Comparison of ENCODE assay signal across 8 cellular contexts in the genomic region with DNA sequence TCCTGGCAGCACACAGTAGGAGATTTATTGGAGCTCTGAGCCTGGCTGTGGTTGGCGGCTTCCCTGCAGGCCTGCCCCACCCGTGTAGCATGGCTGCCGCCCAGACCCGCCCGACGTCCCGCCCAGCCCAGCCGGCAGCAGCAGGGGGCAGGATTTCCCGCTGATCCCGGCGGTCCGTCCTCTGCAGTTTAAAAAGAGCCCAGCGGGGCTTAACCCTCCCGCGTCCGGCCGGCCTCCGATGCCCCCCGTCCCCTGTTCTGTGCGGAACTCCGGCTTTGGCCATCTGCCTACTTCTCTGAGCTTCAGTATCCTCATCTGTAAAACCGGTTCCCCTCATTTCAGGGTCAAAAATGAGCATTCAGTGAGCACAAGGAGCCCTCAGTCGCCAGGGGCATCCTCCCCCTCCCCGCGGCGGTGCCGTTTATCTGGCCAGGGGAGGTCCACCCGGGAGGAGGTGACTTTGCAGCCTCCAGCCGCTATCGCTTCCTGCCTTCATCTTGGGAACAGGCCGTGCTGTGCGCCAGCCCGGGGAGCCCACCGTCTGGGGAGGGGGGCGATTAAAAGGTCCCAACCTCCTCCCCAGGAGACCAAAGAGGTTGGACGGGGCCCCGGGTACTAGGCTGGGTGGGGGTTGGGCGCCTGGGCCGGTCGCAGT. TPM values are rescaled to one million over a fixed set of nuclear protein-coding genes. Genes with fewer than 3 reads are reported as not detected.
DNase-seq lines count a peak whose midpoint lies in the region; ATAC-seq and TF ChIP-seq lines count a peak whose summit lies in the region.

A gene (plus strand): TSS at position 476 of the 655 bp plus-strand sequence. CDS start 1,456 bp downstream, outside the sequence.

- CTCF ChIA-PET in BJ (lab: Yijun Ruan, JAX): interaction anchor here (0.7 to 6.7 kb wide), 10 partner anchors 9 to 82 kb away, joined by 3 to 69 read pairs (median 3); a partner anchor contains a TSS
- CTCF ChIA-PET in naive thymus-derived CD4-positive, alpha-beta T cell (lab: Charles Lee): no interaction called here

- H3K4me3 Mint-ChIP-seq in GM23338: peak within 1 kb of the TSS; percentile 84
- H3K4me3 Mint-ChIP-seq in naive thymus-derived CD4-positive, alpha-beta T cell: peak within 1 kb of the TSS; percentile 75 to 93 (median 85)

- H3K9me3 ChIP-seq in naive thymus-derived CD4-positive, alpha-beta T cell (ENCODE audit: control insufficient read depth in 2 of 3, low read length in 3 of 3): no peaks in the 10 kb centered on the region
- H3K9me3 ChIP-seq in upper lobe of right lung: no peaks in the 10 kb centered on the region

- H2AFZ ChIP-seq in GM23338: peak within 1 kb of the TSS; percentile 99

- H3K36me3 ChIP-seq in BJ (ENCODE audit: control insufficient read depth, insufficient read depth, low read length) (peaks cover under 1% of the 10 kb centered on the region; the same call in 1 of the 2 replicates), GM23338 (ENCODE audit: insufficient read depth) (no peaks in the 10 kb centered on the region), upper lobe of right lung (no peaks in the 10 kb centered on the region)
- H3K36me3 ChIP-seq in naive thymus-derived CD4-positive, alpha-beta T cell (ENCODE audit: control insufficient read depth in 2 of 3, insufficient read depth in 3 of 3, low read length in 3 of 3): no peaks in the 10 kb centered on the region

- peaks cover 20% of the 10 kb centered on the region for H3F3A ChIP-seq in GM23338 (replicated peaks; ENCODE audit: low read depth)

- intact Hi-C loops in naive thymus-derived CD4-positive, alpha-beta T cell (cut with micrococcal nuclease): loop anchor here in 1 of 2 donors (2.0 to 5.0 kb wide), 2 partner anchors 38 to 111 kb away; a partner anchor contains a TSS
- intact Hi-C loops in upper lobe of right lung (cut with DNase I): no loop called here

- peak; percentile 85 for TF ChIP-seq CTCF in BJ (IDR thresholded peaks at IDR 0.05; ENCODE audit: insufficient read depth, low read depth, low read length)
- peak in 1 of 2 experiments; percentile 34; a peak in 2 of 4 replicates for TF ChIP-seq CTCF in GM23338 (conservative IDR thresholded peaks at IDR 0.05; ENCODE audit: low read depth in 2 of 2)
- peak; percentile 64 for TF ChIP-seq CTCF in fibroblast of villous mesenchyme (IDR thresholded peaks at IDR 0.05; ENCODE audit: insufficient read depth, low read depth, low read length)
- TF ChIP-seq CTCF in upper lobe of right lung (IDR thresholded peaks at IDR 0.05): peak; percentile 67

- H3K4me3 ChIP-seq in BJ (ENCODE audit: low read depth, low read length): peak within 1 kb of the TSS; percentile 80
- peak within 1 kb of the TSS; percentile 88 for H3K4me3 ChIP-seq in GM23338
- H3K4me3 ChIP-seq in fibroblast of villous mesenchyme (ENCODE audit: low read depth, low read length): peak within 1 kb of the TSS; percentile 81
- peak within 1 kb of the TSS; percentile 55 for H3K4me3 ChIP-seq in naive thymus-derived CD4-positive, alpha-beta T cell (ENCODE audit: low read length)
- peak within 1 kb of the TSS; percentile 85 for H3K4me3 ChIP-seq in upper lobe of right lung

- peak within 1 kb of the TSS; percentile 97 for H3K4me2 ChIP-seq in GM23338

- no peaks in the 10 kb centered on the region for H3K9me3 Mint-ChIP-seq in GM23338
- H3K9me3 Mint-ChIP-seq in naive thymus-derived CD4-positive, alpha-beta T cell: peaks cover 0 to 1% (median 0%) of the 10 kb centered on the region in 11 donors

- peak within 1 kb of the TSS; percentile 80 for H3K27ac Mint-ChIP-seq in GM23338
- H3K27ac Mint-ChIP-seq in naive thymus-derived CD4-positive, alpha-beta T cell: peak within 1 kb of the TSS in 3 of 9 donors; percentile 21 to 67 (median 46)

- POLR2A ChIA-PET in BJ (lab: Charles Lee): interaction anchor here (0.6 kb wide), 1 partner anchor 62 kb away, joined by 3 read pairs; no protein-coding TSS in a partner anchor
- POLR2A ChIA-PET in naive thymus-derived CD4-positive, alpha-beta T cell (lab: Charles Lee): no interaction called here

- no peaks in the 10 kb centered on the region for H3K9me2 ChIP-seq in GM23338 (ENCODE audit: insufficient read depth)

- H4K20me1 ChIP-seq in GM23338 (replicated peaks; ENCODE audit: insufficient read depth): no peaks in the 10 kb centered on the region

- peaks cover 21% of the 10 kb centered on the region for H3K27me3 Mint-ChIP-seq in GM23338 (ENCODE audit: insufficient read depth, low read depth, poor library complexity)
- peaks cover 5 to 21% (median 14%) of the 10 kb centered on the region in 5 donors for H3K27me3 Mint-ChIP-seq in naive thymus-derived CD4-positive, alpha-beta T cell

- ATAC-seq in GM23338 (peak; percentile 30), upper lobe of right lung (peak; percentile 71), GM19035 (IDR thresholded peaks at IDR 0.05; ENCODE audit: unreplicated experiment) (no peak)
- ATAC-seq in naive thymus-derived CD4-positive, alpha-beta T cell: peak; percentile 48

- H3K79me2 ChIP-seq in GM23338 (replicated peaks; ENCODE audit: insufficient read depth): no peaks in the 10 kb centered on the region

- H3K4me1 Mint-ChIP-seq in GM23338: peaks cover 31% of the 10 kb centered on the region
- H3K4me1 Mint-ChIP-seq in naive thymus-derived CD4-positive, alpha-beta T cell: peaks cover 7 to 24% (median 12%) of the 10 kb centered on the region in 7 donors

- no peak for DNase-seq in BJ (ENCODE audit: low read depth)
- DNase-seq in GM23338 (ENCODE audit: low spot score): peak; percentile 80
- peak; percentile 47 for DNase-seq in NCI-H82 treated with DMSO at 0.1 percent for 48 hours (lab: John Stamatoyannopoulos, UW; ENCODE audit: unreplicated experiment)
- peak; percentile 18 for DNase-seq in activated effector memory CD4-positive, alpha-beta T cell treated with Interleukin-2 at 50 U/mL for 16 hours
- peak; percentile 78 for DNase-seq in fibroblast of villous mesenchyme (ENCODE audit: low read depth)
- peak in 3 of 9 donors; percentile 24 to 69 (median 45) for DNase-seq in naive thymus-derived CD4-positive, alpha-beta T cell
- DNase-seq in upper lobe of right lung: peak; percentile 91

- H3K4me1 ChIP-seq in GM23338 (ENCODE audit: insufficient read depth) (peaks cover 10% of the 10 kb centered on the region; the same call in 1 of the 2 replicates), upper lobe of right lung (peaks cover 48% of the 10 kb centered on the region)
- H3K4me1 ChIP-seq in naive thymus-derived CD4-positive, alpha-beta T cell (ENCODE audit: control insufficient read depth in 2 of 2, insufficient read depth in 2 of 2, low read length in 2 of 2): peaks cover 3 to 10% of the 10 kb centered on the region in 2 donors

- H3K36me3 Mint-ChIP-seq in GM23338 (ENCODE audit: low read depth): peaks cover 2% of the 10 kb centered on the region; the same call in 1 of the 3 replicates
- peaks cover 0 to under 1% (median 0%) of the 10 kb centered on the region in 5 donors for H3K36me3 Mint-ChIP-seq in naive thymus-derived CD4-positive, alpha-beta T cell

- H3K27ac ChIP-seq in GM23338 (ENCODE audit: low read depth) (peak within 1 kb of the TSS; percentile 84), upper lobe of right lung (peak within 1 kb of the TSS; percentile 87)
- no peak within 1 kb of the TSS for H3K27ac ChIP-seq in naive thymus-derived CD4-positive, alpha-beta T cell (ENCODE audit: low read depth, low read length)

- H3K27me3 ChIP-seq in BJ (ENCODE audit: control insufficient read depth, insufficient read depth, low read length) (no peaks in the 10 kb centered on the region), GM23338 (ENCODE audit: insufficient read depth) (no peaks in the 10 kb centered on the region), upper lobe of right lung (no peaks in the 10 kb centered on the region)
- peaks cover 0 to 12% of the 10 kb centered on the region in 2 donors for H3K27me3 ChIP-seq in naive thymus-derived CD4-positive, alpha-beta T cell (ENCODE audit: control insufficient read depth in 2 of 2, insufficient read depth in 2 of 2, low read length in 2 of 2)

RNA-seq across cellular contexts. Expression of the gene that starts here (rescaled TPM):
- polyA plus RNA-seq in BJ (2011; rRNA removed) (12.4 and 17.0 TPM in 2 replicates), GM23338 (2016; fragmentation: Nextera tagmentation; extraction: Ambion mirVana) (3.7 and 5.2 TPM in 2 replicates)
- polyA minus RNA-seq in BJ (2011; rRNA and poly(A)+ RNA removed): 7.4 and 9.1 TPM in 2 replicates
- 4.9 and 9.5 TPM in 2 replicates for total RNA-seq in GM23338 (2014; rRNA removed; shearing (Covaris generic))
- total RNA-seq in fibroblast of villous mesenchyme (16.4 and 18.4 TPM in 2 replicates), upper lobe of right lung (27.2 TPM)
- 1 to 10 TPM in 2 of 5 experiments, under 1 TPM in 2, not detected in 1; 0.37 to 7.5 (median 2.0) TPM for total RNA-seq in naive thymus-derived CD4-positive, alpha-beta T cell
- under 1 TPM in 1 of 2 donors, not detected in 1; 0.09 TPM for polyA plus RNA-seq in naive thymus-derived CD4-positive, alpha-beta T cell
